In genomic region chr13:46648166-46648607, GRCh38 we compare ENCODE assay signal across 10 cellular contexts.
DNase-seq lines count a peak whose midpoint lies in the region; ATAC-seq and TF ChIP-seq lines count a peak whose summit lies in the region.
"Had no signal": no experiment of that assay in that cellular context is flagged by ENCODE, and none has a peak within 500 bp of the region (broad histone marks: within the 10 kb centered on the region; RNA-seq: fewer than 3 reads in every experiment).

No MANE protein-coding gene starts in this region.

- DNase-seq in AG20443 (ENCODE audit: low spot score) (peak; percentile 34), NCI-H2227 (lab: John Stamatoyannopoulos, UW; ENCODE audit: unreplicated experiment) (peak; percentile 17), foreskin keratinocyte (peak in 1 of 2 donors; percentile 19), GM13976 (ENCODE audit: low spot score) (no peak)
- no peak for DNase-seq in activated CD8-positive, alpha-beta memory T cell treated with anti-CD3 and anti-CD28 coated beads for 24 hours
- DNase-seq in activated effector memory CD4-positive, alpha-beta T cell treated with anti-CD3 and anti-CD28 coated beads, Interleukin-2, amount 50 U/mL, for 16 hours: no peak
- DNase-seq: activated naive CD8-positive, alpha-beta T cell treated with anti-CD3 and anti-CD28 coated beads, Interleukin-2, amount 10 ng/mL, durations not matched to agents 7 days and 5 days had no signal

- in situ Hi-C loops in GM13976 (cut with MboI; ENCODE audit: low sequenced_read_pairs, unreplicated experiment): no loop called here

- ATAC-seq in GM18858 (IDR thresholded peaks at IDR 0.05; ENCODE audit: unreplicated experiment) (peak; percentile 71), HG02943 (IDR thresholded peaks at IDR 0.05; ENCODE audit: low read depth, unreplicated experiment) (peak; percentile 80), foreskin keratinocyte (peak; percentile 75)

- TF ChIP-seq CTCF in foreskin keratinocyte (conservative IDR thresholded peaks at IDR 0.05) (peak; percentile 2), GM13976 (IDR thresholded peaks at IDR 0.05; ENCODE audit: borderline replicate concordance, control extremely low read depth, extremely low read depth, insufficient read depth, missing control alignments) (no peak)

- no peaks in the 10 kb centered on the region for H3K4me1 ChIP-seq in foreskin keratinocyte

- no peaks in the 10 kb centered on the region for H3K27me3 ChIP-seq in foreskin keratinocyte
- H3K27me3 ChIP-seq: neutrophil had no signal

- no peak overlapping the region for H3K27ac ChIP-seq in foreskin keratinocyte
- H3K27ac ChIP-seq: neutrophil had no signal

Comparison
In these comparisons a context has a peak if more than half of its experiments do, and no peak if none do; other contexts are left out.
1. DNase-seq: peak in AG20443 (single experiment) and NCI-H2227 (single experiment); none in activated CD8-positive, alpha-beta memory T cell treated with anti-CD3 and anti-CD28 coated beads for 24 hours (single experiment), GM13976 (single experiment) and activated effector memory CD4-positive, alpha-beta T cell treated with anti-CD3 and anti-CD28 coated beads, Interleukin-2, amount 50 U/mL, for 16 hours (single experiment).
2. Peak in every context shown above with its lines, with median percentiles within 50 percentile points of each other: ATAC-seq.